ENCODE assay signal across 1 cellular context in genomic region chr11:76148941-76149613, GRCh38.
TF ChIP-seq lines count a peak whose summit lies in the region.

No MANE protein-coding gene starts in this region.

TF ChIP-seq in K562, 482 proteins besides CTCF, POLR2A, EP300 and RAD21:
- TF ChIP-seq FOXA3 (CRISPR knock-in tag; conservative IDR thresholded peaks at IDR 0.05 in 1 of 2, IDR thresholded peaks at IDR 0.05 in 1 of 2) (peak in 1 of 2 experiments; percentile 87; a peak in 1 of 4 replicates), KAT8 (IDR thresholded peaks at IDR 0.05; ENCODE audit: low read depth) (no peak), IRF1 (CRISPR knock-in tag; IDR thresholded peaks at IDR 0.05; ENCODE audit: borderline replicate concordance) (no peak), POLR2B (IDR thresholded peaks at IDR 0.05; ENCODE audit: low read depth, partially characterized antibody) (no peak), NFE2L1 (tag; IDR thresholded peaks at IDR 0.05; ENCODE audit: borderline replicate concordance, low read depth) (no peak), SMARCA5 (IDR thresholded peaks at IDR 0.05) (no peak), TRIM24 (IDR thresholded peaks at IDR 0.05) (peak in 1 of 2 experiments; percentile 37; a peak in 1 of 4 replicates), ZNF717 (CRISPR knock-in tag; IDR thresholded peaks at IDR 0.05) (no peak), KLF6 (CRISPR knock-in tag; IDR thresholded peaks at IDR 0.05; ENCODE audit: borderline replicate concordance) (no peak), E2F1 (CRISPR knock-in tag; IDR thresholded peaks at IDR 0.05) (no peak), MEF2A (IDR thresholded peaks at IDR 0.05; ENCODE audit: control insufficient read depth, low read depth, low read length) (no peak), ZNF140 (CRISPR knock-in tag; IDR thresholded peaks at IDR 0.05) (no peak), NUFIP1 (IDR thresholded peaks at IDR 0.05; ENCODE audit: partially characterized antibody) (no peak), ZNF316 (IDR thresholded peaks at IDR 0.05) (peak; percentile 48; the same call in 1 of the 2 replicates), TRIM25 (IDR thresholded peaks at IDR 0.05; ENCODE audit: borderline replicate concordance) (no peak), MAFF (IDR thresholded peaks at IDR 0.05; ENCODE audit: low read length) (no peak), TFE3 (CRISPR knock-in tag; IDR thresholded peaks at IDR 0.05) (no peak)
